In the genomic region with DNA sequence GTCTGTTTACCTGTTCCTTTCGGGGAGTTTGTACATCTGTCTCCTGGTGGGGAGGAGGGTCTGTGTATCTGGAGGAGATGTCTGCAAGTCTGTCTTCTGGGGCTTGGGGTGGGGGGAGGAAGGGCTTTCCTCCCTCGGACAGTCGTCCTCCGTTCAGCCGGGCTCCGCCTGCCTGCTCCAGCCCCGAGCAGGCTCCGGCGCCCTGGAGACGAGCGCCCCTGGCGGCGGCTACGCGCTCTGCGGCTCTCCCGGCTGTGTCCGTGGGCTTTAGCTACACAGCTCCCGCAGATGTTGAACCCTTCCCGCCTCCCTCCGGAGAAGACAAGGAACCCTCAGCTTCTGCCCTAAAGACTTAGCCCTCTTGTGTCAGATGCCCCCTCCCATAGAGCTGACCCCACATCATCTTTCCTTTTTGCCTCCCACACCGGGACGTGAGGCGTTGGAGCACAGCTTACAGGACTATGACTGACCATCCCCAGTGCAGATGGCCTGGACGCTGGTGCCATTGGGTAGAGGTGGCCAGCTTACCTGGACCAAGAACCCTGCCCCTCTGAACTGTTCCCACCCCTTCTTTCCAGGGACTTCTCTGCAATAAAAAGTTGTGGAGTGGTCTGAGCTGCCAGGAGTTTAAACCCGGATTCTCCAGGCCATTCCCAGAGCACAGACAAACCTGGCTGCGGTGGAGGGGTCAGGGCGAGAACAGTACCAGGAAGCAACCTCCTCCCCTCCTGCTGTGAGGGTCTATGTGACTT, we compare ENCODE assay signal across 8 cellular contexts. TPM values are rescaled to one million over a fixed set of nuclear protein-coding genes. Genes with fewer than 3 reads are reported as not detected.
DNase-seq lines count a peak whose midpoint lies in the region; ATAC-seq and TF ChIP-seq lines count a peak whose summit lies in the region.

No MANE protein-coding gene starts in this region.

- peak; percentile 93 for ATAC-seq in stimulated activated naive CD8-positive, alpha-beta T cell treated with anti-CD3 and anti-CD28 coated beads, Interleukin-15, amount 100 ng/mL, for 72 hours

- TF ChIP-seq CTCF in 22Rv1 (IDR thresholded peaks at IDR 0.05) (peak; percentile 100), GM13976 (IDR thresholded peaks at IDR 0.05; ENCODE audit: borderline replicate concordance, control extremely low read depth, extremely low read depth, insufficient read depth, missing control alignments) (peak; percentile 95), Peyer's patch (IDR thresholded peaks at IDR 0.05) (peak; percentile 66 to 92 (median 87)), fibroblast of villous mesenchyme (IDR thresholded peaks at IDR 0.05; ENCODE audit: insufficient read depth, low read depth, low read length) (peak; percentile 98), neural crest cell (conservative IDR thresholded peaks at IDR 0.05) (peak; percentile 95)

- no peak overlapping the region for H3K27ac Mint-ChIP-seq in neural crest cell (ENCODE audit: unreplicated experiment)
- H3K27ac Mint-ChIP-seq in stimulated activated naive CD8-positive, alpha-beta T cell treated with anti-CD3 and anti-CD28 coated beads, Interleukin-15, amount 100 ng/mL, for 72 hours = peak overlapping the region; percentile 45 to 77

- no peak for TF ChIP-seq POLR2A in Peyer's patch (IDR thresholded peaks at IDR 0.05)

- DNase-seq in GM13976 (ENCODE audit: low spot score) = peak; percentile 91
- DNase-seq in HPDE6-E6E7 (ENCODE audit: extremely low spot score) = peak; percentile 73
- DNase-seq in Peyer's patch = peak; percentile 34 to 85 (median 80)
- DNase-seq in activated T-helper 1 cell treated with anti-CD3 and anti-CD28 coated beads, Interleukin-2, amount 50 U/mL, for 16 hours (ENCODE audit: low read depth in 1 of 2, low spot score in 1 of 2) = peak; percentile 44 to 55
- peak; percentile 71 for DNase-seq in fibroblast of villous mesenchyme (ENCODE audit: low read depth)
- DNase-seq in neural crest cell (ENCODE audit: low read depth, low spot score) = peak; percentile 91
- peak; percentile 76 to 79 for DNase-seq in stimulated activated naive CD8-positive, alpha-beta T cell treated with anti-CD3 and anti-CD28 coated beads, Interleukin-15, amount 100 ng/mL, for 72 hours

- H3K4me3 ChIP-seq in Peyer's patch (peak overlapping the region in 1 of 4 donors; percentile 23), fibroblast of villous mesenchyme (ENCODE audit: low read depth, low read length) (peak overlapping the region; percentile 42)

- H3K27me3 ChIP-seq in Peyer's patch = no peaks in the 10 kb centered on the region

- peaks cover 0 to 16% (median 0%) of the 10 kb centered on the region in 4 donors for H3K4me1 ChIP-seq in Peyer's patch

- H3K27ac ChIP-seq in 22Rv1 = no peak overlapping the region; the same call in 1 of the 2 replicates
- peak overlapping the region in 1 of 4 donors; percentile 68 for H3K27ac ChIP-seq in Peyer's patch

- H3K27me3 Mint-ChIP-seq in neural crest cell (ENCODE audit: low read depth) = peaks cover 29% of the 10 kb centered on the region
- H3K27me3 Mint-ChIP-seq in stimulated activated naive CD8-positive, alpha-beta T cell treated with anti-CD3 and anti-CD28 coated beads, Interleukin-15, amount 100 ng/mL, for 72 hours = peaks cover 63% of the 10 kb centered on the region

- H3K36me3 Mint-ChIP-seq in neural crest cell (ENCODE audit: low read depth) = no peaks in the 10 kb centered on the region

- H3K9me3 ChIP-seq in Peyer's patch = no peaks in the 10 kb centered on the region

- H3K4me3 Mint-ChIP-seq in neural crest cell = peak overlapping the region; percentile 78
- no peak overlapping the region for H3K4me3 Mint-ChIP-seq in stimulated activated naive CD8-positive, alpha-beta T cell treated with anti-CD3 and anti-CD28 coated beads, Interleukin-15, amount 100 ng/mL, for 72 hours

- in situ Hi-C loops in GM13976 (cut with MboI; ENCODE audit: low sequenced_read_pairs, unreplicated experiment) = no loop called here

- H3K36me3 ChIP-seq in Peyer's patch = no peaks in the 10 kb centered on the region

- H3K4me1 Mint-ChIP-seq in neural crest cell = peaks cover 24% of the 10 kb centered on the region
- H3K4me1 Mint-ChIP-seq in stimulated activated naive CD8-positive, alpha-beta T cell treated with anti-CD3 and anti-CD28 coated beads, Interleukin-15, amount 100 ng/mL, for 72 hours = peaks cover 21% of the 10 kb centered on the region

- no peaks in the 10 kb centered on the region for H3K9me3 Mint-ChIP-seq in neural crest cell
- no peaks in the 10 kb centered on the region for H3K9me3 Mint-ChIP-seq in stimulated activated naive CD8-positive, alpha-beta T cell treated with anti-CD3 and anti-CD28 coated beads, Interleukin-15, amount 100 ng/mL, for 72 hours

RNA-seq across cellular contexts. Expression of a gene that starts 4.7 kb away (rescaled TPM):
- total RNA-seq in Peyer's patch = not detected
- under 0.01 TPM in 1 of 2 replicates, not detected in the other for total RNA-seq in fibroblast of villous mesenchyme
- total RNA-seq in neural crest cell = not detected in 2 replicates

RNA-seq across cellular contexts. Expression of a gene that starts 12.2 kb away (rescaled TPM):
- total RNA-seq in Peyer's patch (not detected), fibroblast of villous mesenchyme (not detected in 2 replicates), neural crest cell (not detected in 2 replicates)

RNA-seq across cellular contexts. Expression of a gene that starts 42.1 kb away (rescaled TPM):
- total RNA-seq in Peyer's patch = not detected
- not detected in 2 replicates for total RNA-seq in fibroblast of villous mesenchyme
- not detected in 2 replicates for total RNA-seq in neural crest cell

RNA-seq across cellular contexts. Expression of a gene that starts 46.1 kb away (rescaled TPM):
- total RNA-seq in Peyer's patch (1 to 10 TPM in 1 of 4 donors, under 1 TPM in 1, not detected in 2; 0.67 to 1.2 TPM), fibroblast of villous mesenchyme (20.6 and 36.7 TPM in 2 replicates), neural crest cell (not detected in 2 replicates)
